ENCODE assay signal across 13 cellular contexts in genomic region chr13:99214691-99215090, GRCh38. TPM values are rescaled to one million over a fixed set of nuclear protein-coding genes. Genes with fewer than 3 reads are reported as not detected.
A peak's percentile ranks its signal among the peaks of the same experiment; 100 is the strongest.
DNase-seq lines count a peak whose midpoint lies in the region; ATAC-seq and TF ChIP-seq lines count a peak whose summit lies in the region.
"Had no signal": no experiment of that assay in that cellular context is flagged by ENCODE, and none has a peak within 500 bp of the region (broad histone marks: within the 10 kb centered on the region; RNA-seq: fewer than 3 reads in every experiment).

No MANE protein-coding gene starts in this region.

- no peaks in the 10 kb centered on the region for H3K36me3 ChIP-seq in CD4-positive, CD25-positive, alpha-beta regulatory T cell (ENCODE audit: control insufficient read depth, insufficient read depth, low read length)

- no peak for DNase-seq in CD4-positive, CD25-positive, alpha-beta regulatory T cell
- DNase-seq in activated naive CD8-positive, alpha-beta T cell treated with anti-CD3 and anti-CD28 coated beads, Interleukin-2, amount 50 U/mL, for 24 hours, result no peak
- DNase-seq in natural killer cell treated with Interleukin-12 subunit alpha and Interleukin-12 subunit beta and Interleukin-15 and Interleukin-18, amount 100 ng/mL, for 72 hours (ENCODE audit: low spot score), result no peak
- DNase-seq in GM10266 (ENCODE audit: extremely low spot score) (no peak), KBM-7 (no peak), D341Med (ENCODE audit: low spot score) (no peak)
- DNase-seq: glutamatergic neuron, left colon, right cardiac atrium had no signal

- H3K4me1 ChIP-seq in CD4-positive, CD25-positive, alpha-beta regulatory T cell (ENCODE audit: control insufficient read depth, insufficient read depth, low read length, poor library complexity, severe bottlenecking), result peaks cover 55% of the 10 kb centered on the region

- H3K27ac ChIP-seq in CD4-positive, CD25-positive, alpha-beta regulatory T cell (ENCODE audit: insufficient read depth, low read length, poor library complexity, severe bottlenecking), result peak overlapping the region; percentile 82
- H3K27ac ChIP-seq: C4-2B had no signal

- no peaks in the 10 kb centered on the region for H3K9me3 ChIP-seq in CD4-positive, CD25-positive, alpha-beta regulatory T cell (ENCODE audit: control insufficient read depth in 2 of 2, low read length in 2 of 2)

- ATAC-seq in CD4-positive, CD25-positive, alpha-beta regulatory T cell (ENCODE audit: low read depth in 2 of 2), result no peak
- peak; percentile 42 for ATAC-seq in activated naive CD8-positive, alpha-beta T cell treated with anti-CD3 and anti-CD28 coated beads, Interleukin-2, amount 50 U/mL, for 24 hours
- ATAC-seq in natural killer cell treated with Interleukin-12 subunit alpha and Interleukin-12 subunit beta and Interleukin-15 and Interleukin-18, amount 100 ng/mL, for 72 hours, result no peak
- ATAC-seq in HG03571 (IDR thresholded peaks at IDR 0.05; ENCODE audit: unreplicated experiment), result no peak
- ATAC-seq: left colon had no signal

- H3K4me1 Mint-ChIP-seq in CD4-positive, CD25-positive, alpha-beta regulatory T cell, result peaks cover 32 to 85% (median 60%) of the 10 kb centered on the region in 4 donors
- H3K4me1 Mint-ChIP-seq in activated naive CD8-positive, alpha-beta T cell treated with anti-CD3 and anti-CD28 coated beads, Interleukin-2, amount 50 U/mL, for 24 hours, result peaks cover 88% of the 10 kb centered on the region
- H3K4me1 Mint-ChIP-seq in natural killer cell treated with Interleukin-12 subunit alpha and Interleukin-12 subunit beta and Interleukin-15 and Interleukin-18, amount 100 ng/mL, for 72 hours (ENCODE audit: low read depth in 2 of 2), result peaks cover 52 to 55% of the 10 kb centered on the region in 2 donors

- H3K4me3 Mint-ChIP-seq in CD4-positive, CD25-positive, alpha-beta regulatory T cell, result peak overlapping the region; percentile 95 to 97 (median 96)
- H3K4me3 Mint-ChIP-seq in activated naive CD8-positive, alpha-beta T cell treated with anti-CD3 and anti-CD28 coated beads, Interleukin-2, amount 50 U/mL, for 24 hours, result peak overlapping the region; percentile 80
- H3K4me3 Mint-ChIP-seq in natural killer cell treated with Interleukin-12 subunit alpha and Interleukin-12 subunit beta and Interleukin-15 and Interleukin-18, amount 100 ng/mL, for 72 hours, result peak overlapping the region; percentile 85

- peaks cover 12% of the 10 kb centered on the region for H3K36me3 Mint-ChIP-seq in CD4-positive, CD25-positive, alpha-beta regulatory T cell
- peaks cover 19% of the 10 kb centered on the region for H3K36me3 Mint-ChIP-seq in activated naive CD8-positive, alpha-beta T cell treated with anti-CD3 and anti-CD28 coated beads, Interleukin-2, amount 50 U/mL, for 24 hours (ENCODE audit: low read depth)
- no peaks in the 10 kb centered on the region for H3K36me3 Mint-ChIP-seq in natural killer cell treated with Interleukin-12 subunit alpha and Interleukin-12 subunit beta and Interleukin-15 and Interleukin-18, amount 100 ng/mL, for 72 hours

- H3K27ac Mint-ChIP-seq in CD4-positive, CD25-positive, alpha-beta regulatory T cell, result peak overlapping the region; percentile 97 to 99 (median 99)
- peak overlapping the region; percentile 84 for H3K27ac Mint-ChIP-seq in activated naive CD8-positive, alpha-beta T cell treated with anti-CD3 and anti-CD28 coated beads, Interleukin-2, amount 50 U/mL, for 24 hours
- peak overlapping the region; percentile 7 to 32 for H3K27ac Mint-ChIP-seq in natural killer cell treated with Interleukin-12 subunit alpha and Interleukin-12 subunit beta and Interleukin-15 and Interleukin-18, amount 100 ng/mL, for 72 hours

- H3K27me3 Mint-ChIP-seq in CD4-positive, CD25-positive, alpha-beta regulatory T cell, result no peaks in the 10 kb centered on the region
- no peaks in the 10 kb centered on the region for H3K27me3 Mint-ChIP-seq in activated naive CD8-positive, alpha-beta T cell treated with anti-CD3 and anti-CD28 coated beads, Interleukin-2, amount 50 U/mL, for 24 hours
- H3K27me3 Mint-ChIP-seq in natural killer cell treated with Interleukin-12 subunit alpha and Interleukin-12 subunit beta and Interleukin-15 and Interleukin-18, amount 100 ng/mL, for 72 hours, result no peaks in the 10 kb centered on the region

- in situ Hi-C loops in KBM-7 (cut with MboI; ENCODE audit: low pct_unique_long_range_greater_than_20kb, low sequenced_read_pairs), result no loop called here

- H3K4me3 ChIP-seq in CD4-positive, CD25-positive, alpha-beta regulatory T cell (ENCODE audit: low read depth, low read length), result peak overlapping the region; percentile 91
- H3K4me3 ChIP-seq in GM08714 (ENCODE audit: low read length), result peak overlapping the region; percentile 30; the same call in 1 of the 2 replicates

- H3K9me3 Mint-ChIP-seq in CD4-positive, CD25-positive, alpha-beta regulatory T cell, result no peaks in the 10 kb centered on the region
- H3K9me3 Mint-ChIP-seq in activated naive CD8-positive, alpha-beta T cell treated with anti-CD3 and anti-CD28 coated beads, Interleukin-2, amount 50 U/mL, for 24 hours, result no peaks in the 10 kb centered on the region
- H3K9me3 Mint-ChIP-seq in natural killer cell treated with Interleukin-12 subunit alpha and Interleukin-12 subunit beta and Interleukin-15 and Interleukin-18, amount 100 ng/mL, for 72 hours, result no peaks in the 10 kb centered on the region

- no peaks in the 10 kb centered on the region for H3K27me3 ChIP-seq in CD4-positive, CD25-positive, alpha-beta regulatory T cell (ENCODE audit: control insufficient read depth, insufficient read depth, low read length)

- no peak for TF ChIP-seq CTCF in GM10266 (IDR thresholded peaks at IDR 0.05; ENCODE audit: control insufficient read depth, insufficient read depth, low read depth, missing control alignments)

RNA-seq across cellular contexts. Expression of gene UBAC2, which starts 14.0 kb away (rescaled TPM):
- 62.8 TPM for total RNA-seq in CD4-positive, CD25-positive, alpha-beta regulatory T cell
- polyA plus RNA-seq in CD4-positive, CD25-positive, alpha-beta regulatory T cell, result 100 to 1,000 TPM; 101 to 122 (median 105) TPM
- 10 to 100 TPM; 55.9 to 58.0 TPM for total RNA-seq in natural killer cell treated with Interleukin-12 subunit alpha and Interleukin-12 subunit beta and Interleukin-15 and Interleukin-18, amount 100 ng/mL, for 72 hours

RNA-seq across cellular contexts. Expression of gene GPR18, which starts 43.5 kb away (rescaled TPM):
- 8.6 TPM for total RNA-seq in CD4-positive, CD25-positive, alpha-beta regulatory T cell
- polyA plus RNA-seq in CD4-positive, CD25-positive, alpha-beta regulatory T cell, result 10 to 100 TPM in 2 of 4 donors, 1 to 10 TPM in 2; 6.1 to 22.6 (median 10.5) TPM
- 10 to 100 TPM; 13.0 to 20.6 TPM for total RNA-seq in natural killer cell treated with Interleukin-12 subunit alpha and Interleukin-12 subunit beta and Interleukin-15 and Interleukin-18, amount 100 ng/mL, for 72 hours
- total RNA-seq: bronchial epithelial cell had no signal
- polyA plus RNA-seq: right cardiac atrium had no signal

Comparison
In these comparisons a context has a peak if more than half of its experiments do, and no peak if none do; other contexts are left out.
1. H3K27ac Mint-ChIP-seq: peak in every context shown above with its lines; median percentile 99 in CD4-positive, CD25-positive, alpha-beta regulatory T cell; 84 in activated naive CD8-positive, alpha-beta T cell treated with anti-CD3 and anti-CD28 coated beads, Interleukin-2, amount 50 U/mL, for 24 hours; 20 in natural killer cell treated with Interleukin-12 subunit alpha and Interleukin-12 subunit beta and Interleukin-15 and Interleukin-18, amount 100 ng/mL, for 72 hours.